Comparison of ENCODE assay signal across 27 cellular contexts in genomic region chr1:7449750-7450149, GRCh38.
"Had no signal": no experiment of that assay in that cellular context is flagged by ENCODE, and none has a peak within 500 bp of the region (broad histone marks: within the 10 kb centered on the region; RNA-seq: fewer than 3 reads in every experiment).

No MANE protein-coding gene starts in this region.

- H3K4me3 Mint-ChIP-seq: activated CD4-positive, alpha-beta memory T cell treated with anti-CD3 and anti-CD28 coated beads, Interleukin-2, amount 10 ng/mL, durations not matched to agents 7 days and 5 days; activated CD4-positive, alpha-beta T cell treated with anti-CD3 and anti-CD28 coated beads for 36 hours; activated naive CD4-positive, alpha-beta T cell treated with anti-CD3 and anti-CD28 coated beads, Interleukin-2, amount 10 ng/mL, durations not matched to agents 7 days and 5 days; activated naive CD8-positive, alpha-beta T cell treated with anti-CD3 and anti-CD28 coated beads for 36 hours; activated T-cell treated with anti-CD3 and anti-CD28 coated beads, Interleukin-2, amount 50 U/mL, for 72 hours; T-cell had no signal

- H3K27me3 ChIP-seq: colonic mucosa, MG63 had no signal

- H3K9me3 ChIP-seq: colonic mucosa, MG63 had no signal

- H3K4me1 Mint-ChIP-seq: activated CD4-positive, alpha-beta memory T cell treated with anti-CD3 and anti-CD28 coated beads, Interleukin-2, amount 10 ng/mL, durations not matched to agents 7 days and 5 days; activated CD4-positive, alpha-beta T cell treated with anti-CD3 and anti-CD28 coated beads for 36 hours; activated naive CD4-positive, alpha-beta T cell treated with anti-CD3 and anti-CD28 coated beads, Interleukin-2, amount 10 ng/mL, durations not matched to agents 7 days and 5 days; activated naive CD8-positive, alpha-beta T cell treated with anti-CD3 and anti-CD28 coated beads for 36 hours; T-cell had no signal

- H3K27ac ChIP-seq: colonic mucosa, SK-N-MC, VCaP had no signal

- DNase-seq: activated CD4-positive, alpha-beta memory T cell treated with anti-CD3 and anti-CD28 coated beads, Interleukin-2, amount 10 ng/mL, durations not matched to agents 7 days and 5 days; activated CD4-positive, alpha-beta T cell treated with anti-CD3 and anti-CD28 coated beads for 36 hours; activated CD4-positive, alpha-beta T cell treated with anti-CD3 and anti-CD28 coated beads, Interleukin-2, amount 50 U/mL, for 1 hour; activated gamma-delta T cell treated with Interleukin-2 at 50 U/mL for 16 hours; activated naive CD4-positive, alpha-beta T cell treated with anti-CD3 and anti-CD28 coated beads, Interleukin-2, amount 10 ng/mL, durations not matched to agents 7 days and 5 days; activated naive CD8-positive, alpha-beta T cell treated with anti-CD3 and anti-CD28 coated beads for 36 hours; activated T-cell treated with anti-CD3 and anti-CD28 coated beads for 4 hours; activated T-cell treated with anti-CD3 and anti-CD28 coated beads, Interleukin-2, amount 50 U/mL, for 72 hours; caudate nucleus; colonic mucosa; MG63; NCI-H1105 treated with DMSO at 0.1 percent for 48 hours; NCI-H1436 treated with DMSO at 0.1 percent for 48 hours; NCI-H187; NCI-H2081; NCI-H446; NCI-H524; OCI-M1; RPMI8226; T-cell; T-helper 2 cell; T1000 had no signal

- H3K9me3 Mint-ChIP-seq: activated CD4-positive, alpha-beta memory T cell treated with anti-CD3 and anti-CD28 coated beads, Interleukin-2, amount 10 ng/mL, durations not matched to agents 7 days and 5 days; activated naive CD4-positive, alpha-beta T cell treated with anti-CD3 and anti-CD28 coated beads, Interleukin-2, amount 10 ng/mL, durations not matched to agents 7 days and 5 days; activated naive CD8-positive, alpha-beta T cell treated with anti-CD3 and anti-CD28 coated beads for 36 hours; activated T-cell treated with anti-CD3 and anti-CD28 coated beads, Interleukin-2, amount 50 U/mL, for 72 hours; activated T-helper 2 cell treated with anti-CD3 and anti-CD28 coated beads, Interferon-gamma antibody, Interleukin-2, Interleukin-4, amounts not matched to agents 10 μg/mL and 5 μg/mL and 100 μg/mL, durations not matched to agents 14 hours and 24 hours and 36 hours; T-cell had no signal

- H3K36me3 Mint-ChIP-seq: activated naive CD4-positive, alpha-beta T cell treated with anti-CD3 and anti-CD28 coated beads, Interleukin-2, amount 10 ng/mL, durations not matched to agents 7 days and 5 days; activated naive CD8-positive, alpha-beta T cell treated with anti-CD3 and anti-CD28 coated beads for 36 hours; T-cell had no signal

- H3K27me3 Mint-ChIP-seq: activated CD4-positive, alpha-beta memory T cell treated with anti-CD3 and anti-CD28 coated beads, Interleukin-2, amount 10 ng/mL, durations not matched to agents 7 days and 5 days; activated CD4-positive, alpha-beta T cell treated with anti-CD3 and anti-CD28 coated beads for 36 hours; activated naive CD8-positive, alpha-beta T cell treated with anti-CD3 and anti-CD28 coated beads for 36 hours had no signal

- H3K36me3 ChIP-seq: colonic mucosa, MG63 had no signal

- ATAC-seq: activated CD4-positive, alpha-beta T cell treated with anti-CD3 and anti-CD28 coated beads for 36 hours; activated T-cell treated with anti-CD3 and anti-CD28 coated beads, Interleukin-2, amount 50 U/mL, for 72 hours; Panc1; Right ventricle myocardium inferior had no signal

- H3K4me3 ChIP-seq: colonic mucosa, MG63, SK-N-MC had no signal

- H3K4me1 ChIP-seq: colonic mucosa had no signal

- H3K27ac Mint-ChIP-seq: activated CD4-positive, alpha-beta memory T cell treated with anti-CD3 and anti-CD28 coated beads, Interleukin-2, amount 10 ng/mL, durations not matched to agents 7 days and 5 days; activated CD4-positive, alpha-beta T cell treated with anti-CD3 and anti-CD28 coated beads for 36 hours; activated naive CD4-positive, alpha-beta T cell treated with anti-CD3 and anti-CD28 coated beads, Interleukin-2, amount 10 ng/mL, durations not matched to agents 7 days and 5 days; activated naive CD8-positive, alpha-beta T cell treated with anti-CD3 and anti-CD28 coated beads for 36 hours; activated T-cell treated with anti-CD3 and anti-CD28 coated beads, Interleukin-2, amount 50 U/mL, for 72 hours; activated T-helper 2 cell treated with anti-CD3 and anti-CD28 coated beads, Interferon-gamma antibody, Interleukin-2, Interleukin-4, amounts not matched to agents 10 μg/mL and 5 μg/mL and 100 μg/mL, durations not matched to agents 14 hours and 24 hours and 36 hours; T-cell had no signal
